In genomic region chr9:126927419-126927818, GRCh38 we compare ENCODE assay signal across 1 cellular context.
A peak's percentile ranks its signal among the peaks of the same experiment; 100 is the strongest.
TF ChIP-seq lines count a peak whose summit lies in the region.

No MANE protein-coding gene starts in this region.

TF ChIP-seq in neural cell, 6 proteins besides CTCF, POLR2A, EP300 and RAD21 (continued from another document):
- TF ChIP-seq EZH2 (IDR thresholded peaks at IDR 0.05; ENCODE audit: borderline replicate concordance, insufficient read depth, low read length, poor library complexity, severe bottlenecking) (no peak), SMC3 (conservative IDR thresholded peaks at IDR 0.05; ENCODE audit: poor library complexity) (peak; percentile 14), TAF1 (IDR thresholded peaks at IDR 0.05; ENCODE audit: low read depth) (no peak)
TF ChIP-seq in neural cell: peak in this region for 3.
